8 cellular contexts compared by ENCODE assay signal in genomic region chr7:131108212-131108980, GRCh38.
DNase-seq lines count a peak whose midpoint lies in the region; ATAC-seq and TF ChIP-seq lines count a peak whose summit lies in the region.

No MANE protein-coding gene starts in this region.

- no peaks in the 10 kb centered on the region for H4K20me1 ChIP-seq in OCI-LY1 (ENCODE audit: insufficient read depth, low read length)

- H3K4me3 ChIP-seq in OCI-LY1 (ENCODE audit: low read depth, low read length, poor library complexity, severe bottlenecking) (peak overlapping the region; percentile 79), transverse colon (peak overlapping the region; percentile 69 to 92 (median 80))

- no peaks in the 10 kb centered on the region for H3K9me2 ChIP-seq in OCI-LY1 (ENCODE audit: low read depth, low read length)

- in situ Hi-C loops in transverse colon (cut with MboI; ENCODE audit: low pct_ligation_motif_present in 1 of 4, low pct_unique_long_range_greater_than_20kb in 1 of 4, low sequenced_read_pairs in 3 of 4): loop anchor here in 2 of 4 donors (25.0 kb wide), 2 partner anchors 204 to 304 kb away; no protein-coding TSS in a partner anchor

- H3K36me3 ChIP-seq in OCI-LY1 (ENCODE audit: insufficient read depth, low read length) (peaks cover 47% of the 10 kb centered on the region), transverse colon (no peaks in the 10 kb centered on the region)

- H3K9me3 ChIP-seq in OCI-LY1 (ENCODE audit: low read length): no peaks in the 10 kb centered on the region
- no peaks in the 10 kb centered on the region for H3K9me3 ChIP-seq in transverse colon

- H2AFZ ChIP-seq in OCI-LY1 (ENCODE audit: low read length): no peak overlapping the region

- no peak for ATAC-seq in HG02763 (IDR thresholded peaks at IDR 0.05; ENCODE audit: unreplicated experiment)

- TF ChIP-seq POLR2A in transverse colon (IDR thresholded peaks at IDR 0.05): peak; percentile 68

- peaks cover 66% of the 10 kb centered on the region for H3K4me1 Mint-ChIP-seq in activated CD4-positive, alpha-beta T cell treated with anti-CD3 and anti-CD28 coated beads, Interleukin-2, amount 10 ng/mL, durations not matched to agents 7 days and 5 days

- H3K4me1 ChIP-seq in OCI-LY1 (ENCODE audit: insufficient read depth, low read length, severe bottlenecking) (peaks cover 63% of the 10 kb centered on the region), transverse colon (peaks cover 4 to 58% (median 31%) of the 10 kb centered on the region in 4 donors)

- no peak for TF ChIP-seq EP300 in transverse colon (IDR thresholded peaks at IDR 0.05; ENCODE audit: low read depth)

- peaks cover 20% of the 10 kb centered on the region for H3K36me3 Mint-ChIP-seq in activated CD4-positive, alpha-beta T cell treated with anti-CD3 and anti-CD28 coated beads, Interleukin-2, amount 10 ng/mL, durations not matched to agents 7 days and 5 days (ENCODE audit: low read depth)

- 8 to 24% methylated on average over 10 to 31 of the region's 31 CpGs for WGBS in transverse colon (ENCODE audit: low coverage in 1 of 2), 2 donors

- H3K27ac ChIP-seq in OCI-LY1 (ENCODE audit: low read depth, low read length, poor library complexity, severe bottlenecking): peak overlapping the region; percentile 88
- peak overlapping the region; percentile 92 to 97 (median 94) for H3K27ac ChIP-seq in transverse colon

- peaks cover 56% of the 10 kb centered on the region for H3K79me2 ChIP-seq in OCI-LY1 (ENCODE audit: insufficient read depth, low read length)

- H3K4me2 ChIP-seq in OCI-LY1 (ENCODE audit: low read length): peak overlapping the region; percentile 87

- no peaks in the 10 kb centered on the region for H3K9me3 Mint-ChIP-seq in activated CD4-positive, alpha-beta T cell treated with anti-CD3 and anti-CD28 coated beads, Interleukin-2, amount 10 ng/mL, durations not matched to agents 7 days and 5 days

- CTCF ChIA-PET in activated CD4-positive, alpha-beta T cell treated with anti-CD3 and anti-CD28 coated beads, Interleukin-2, amount 10 ng/mL, durations not matched to agents 7 days and 5 days (lab: Charles Lee): interaction anchor here (0.5 to 1.2 kb wide), 4 partner anchors 11 to 407 kb away, joined by 3 to 6 read pairs (median 3); no protein-coding TSS in a partner anchor
- CTCF ChIA-PET in HEK293T (lab: Yijun Ruan, JAX): interaction anchor here (1.4 kb wide), 1 partner anchor 399 kb away, joined by 3 read pairs; no protein-coding TSS in a partner anchor

- intact Hi-C loops in transverse colon (cut with DNase I; ENCODE audit: low total_unique reads): loop anchor here (10.0 kb wide), 1 partner anchor 1374 kb away; no protein-coding TSS in a partner anchor

- peaks cover 13% of the 10 kb centered on the region for H3K27me3 Mint-ChIP-seq in activated CD4-positive, alpha-beta T cell treated with anti-CD3 and anti-CD28 coated beads, Interleukin-2, amount 10 ng/mL, durations not matched to agents 7 days and 5 days

- peak overlapping the region; percentile 78 for H3K9ac ChIP-seq in OCI-LY1 (ENCODE audit: low read length)

- H3K4me3 Mint-ChIP-seq in activated CD4-positive, alpha-beta T cell treated with anti-CD3 and anti-CD28 coated beads, Interleukin-2, amount 10 ng/mL, durations not matched to agents 7 days and 5 days: peak overlapping the region; percentile 99

- POLR2A ChIA-PET in activated CD4-positive, alpha-beta T cell treated with anti-CD3 and anti-CD28 coated beads, Interleukin-2, amount 10 ng/mL, durations not matched to agents 7 days and 5 days (lab: Charles Lee): interaction anchor here (0.8 to 1.0 kb wide), 2 partner anchors 80 to 123 kb away, joined by 3 read pairs; no protein-coding TSS in a partner anchor
- POLR2A ChIA-PET in HEK293T (lab: Yijun Ruan, JAX): interaction anchor here (0.8 to 1.6 kb wide), 2 partner anchors 194 to 219 kb away, joined by 3 to 7 read pairs; partner anchors contain the start of gene MKLN1

- H3K27me3 ChIP-seq in OCI-LY1 (ENCODE audit: insufficient read depth, low read length): no peaks in the 10 kb centered on the region
- peaks cover 10% of the 10 kb centered on the region for H3K27me3 ChIP-seq in transverse colon

- no peaks in the 10 kb centered on the region; the same call in 1 of the 2 replicates for H3F3A ChIP-seq in OCI-LY1 (ENCODE audit: insufficient read depth, low read length)

- TF ChIP-seq CTCF in OCI-LY1 (IDR thresholded peaks at IDR 0.05; ENCODE audit: low read length): no peak
- TF ChIP-seq CTCF in transverse colon (IDR thresholded peaks at IDR 0.05): no peak

- peak overlapping the region; percentile 100 for H3K27ac Mint-ChIP-seq in activated CD4-positive, alpha-beta T cell treated with anti-CD3 and anti-CD28 coated beads, Interleukin-2, amount 10 ng/mL, durations not matched to agents 7 days and 5 days

- DNase-seq in activated CD4-positive, alpha-beta T cell treated with anti-CD3 and anti-CD28 coated beads, Interleukin-2, amount 10 ng/mL, durations not matched to agents 7 days and 5 days: peak; percentile 66
- DNase-seq in activated CD4-positive, alpha-beta T cell treated with anti-CD3 and anti-CD28 coated beads, Interleukin-2, amount 50 U/mL, for 4 hours: no peak
- DNase-seq in cerebellum (ENCODE audit: low spot score): peak; percentile 18
- peak; percentile 57 to 79 for DNase-seq in lung microvascular endothelial cell (ENCODE audit: low read depth in 2 of 2)
- peak; percentile 19 for DNase-seq in transverse colon
- DNase-seq in HEK293T (ENCODE audit: extremely low spot score): no peak

TF ChIP-seq in HEK293T, 16 proteins besides CTCF, POLR2A, EP300 and RAD21:
- no peak for TF ChIP-seq ELF4 (IDR thresholded peaks at IDR 0.05)
- TF ChIP-seq HDGF (IDR thresholded peaks at IDR 0.05; ENCODE audit: borderline replicate concordance): no peak
- TF ChIP-seq FOXA1 (IDR thresholded peaks at IDR 0.05): no peak
- no peak for TF ChIP-seq NFRKB (IDR thresholded peaks at IDR 0.05)
- TF ChIP-seq FOXK2 (IDR thresholded peaks at IDR 0.05): no peak
- no peak for TF ChIP-seq FOXM1 (IDR thresholded peaks at IDR 0.05; ENCODE audit: borderline replicate concordance)
- no peak for TF ChIP-seq SP1 (IDR thresholded peaks at IDR 0.05)
- TF ChIP-seq ARNT (IDR thresholded peaks at IDR 0.05): no peak
- TF ChIP-seq ZNF384 (IDR thresholded peaks at IDR 0.05): no peak
- no peak for TF ChIP-seq PKNOX1 (IDR thresholded peaks at IDR 0.05)
- TF ChIP-seq LEF1 (IDR thresholded peaks at IDR 0.05; ENCODE audit: borderline replicate concordance): no peak
- no peak for TF ChIP-seq TARDBP (IDR thresholded peaks at IDR 0.05)
- no peak for TF ChIP-seq BHLHE40 (IDR thresholded peaks at IDR 0.05; ENCODE audit: borderline replicate concordance)
- TF ChIP-seq L3MBTL2 (conservative IDR thresholded peaks at IDR 0.05): no peak; the same call in 1 of the 2 replicates
- no peak for TF ChIP-seq CTBP1 (IDR thresholded peaks at IDR 0.05; ENCODE audit: borderline replicate concordance)
- no peak for TF ChIP-seq SUZ12 (IDR thresholded peaks at IDR 0.05)
TF ChIP-seq in HEK293T: peak in this region for 0.

Comparison
In these comparisons a context has a peak if more than half of its experiments do, and no peak if none do; other contexts are left out.
1. DNase-seq: peak in activated CD4-positive, alpha-beta T cell treated with anti-CD3 and anti-CD28 coated beads, Interleukin-2, amount 10 ng/mL, durations not matched to agents 7 days and 5 days (single experiment), cerebellum (single experiment), lung microvascular endothelial cell (2 of 2) and transverse colon (single experiment); none in activated CD4-positive, alpha-beta T cell treated with anti-CD3 and anti-CD28 coated beads, Interleukin-2, amount 50 U/mL, for 4 hours (0 of 2) and HEK293T (single experiment).